ENCODE assay signal across 15 cellular contexts in genomic region chr1:233005703-233006102, GRCh38. TPM values are rescaled to one million over a fixed set of nuclear protein-coding genes. Genes with fewer than 3 reads are reported as not detected.
DNase-seq lines count a peak whose midpoint lies in the region; ATAC-seq and FAIRE-seq lines count a peak whose summit lies in the region.
"Had no signal": no experiment of that assay in that cellular context is flagged by ENCODE, and none has a peak within 500 bp of the region (broad histone marks: within the 10 kb centered on the region; RNA-seq: fewer than 3 reads in every experiment).

No MANE protein-coding gene starts in this region.

- no peak overlapping the region for H3K4me3 ChIP-seq in small intestine (ENCODE audit: low read depth in 1 of 2, low read length in 2 of 2)
- H3K4me3 ChIP-seq: mucosa of descending colon had no signal

- WGBS in small intestine, 3 donors = 87 to 95% (median 92%) methylated on average over 8 of the region's 8 CpGs

- H3K4me1 ChIP-seq in small intestine (ENCODE audit: control insufficient read depth in 2 of 2, insufficient read depth in 1 of 2, low read depth in 1 of 2, low read length in 1 of 2) = no peaks in the 10 kb centered on the region
- H3K4me1 ChIP-seq: BE2C had no signal

- H3K36me3 ChIP-seq in small intestine (ENCODE audit: control insufficient read depth in 2 of 2, insufficient read depth in 2 of 2, low read length in 2 of 2) = no peaks in the 10 kb centered on the region
- H3K36me3 ChIP-seq: BE2C had no signal

- H3K27ac ChIP-seq in small intestine (ENCODE audit: low read depth in 1 of 2, low read length in 1 of 2) = no peak overlapping the region

- no peaks in the 10 kb centered on the region for H3K27me3 ChIP-seq in small intestine (ENCODE audit: control insufficient read depth in 2 of 2, insufficient read depth in 2 of 2, low read length in 2 of 2)
- H3K27me3 ChIP-seq: BE2C had no signal

- no peak for ATAC-seq in HG02973 (IDR thresholded peaks at IDR 0.05; ENCODE audit: unreplicated experiment)
- no peak for ATAC-seq in esophagus mucosa
- ATAC-seq: mucosa of descending colon; stimulated activated naive CD8-positive, alpha-beta T cell treated with anti-CD3 and anti-CD28 coated beads, Interleukin-15, amount 100 ng/mL, for 72 hours had no signal

- no peak for FAIRE-seq in small intestine (lab: Jason Lieb, UNC)
- FAIRE-seq: GM12891 had no signal

- no peaks in the 10 kb centered on the region for H3K9me3 ChIP-seq in small intestine (ENCODE audit: control insufficient read depth, low read depth)
- H3K9me3 ChIP-seq: BE2C, mucosa of descending colon had no signal

- DNase-seq in AG20443 (ENCODE audit: low spot score) = peak; percentile 32
- DNase-seq in HT1080 (ENCODE audit: low read depth) = peak; percentile 37
- DNase-seq in amniotic epithelial cell (ENCODE audit: low read depth) = peak; percentile 10
- DNase-seq in kidney glomerular epithelial cell (lab: John Stamatoyannopoulos, UW) = peak; percentile 39
- no peak for DNase-seq in small intestine
- DNase-seq in mucosa of gallbladder (ENCODE audit: low spot score) = no peak
- DNase-seq: activated CD4-positive, CD25-positive, alpha-beta regulatory T cell; BE2C; cortex of kidney; mucosa of descending colon; NCI-H1930; stimulated activated naive CD8-positive, alpha-beta T cell treated with anti-CD3 and anti-CD28 coated beads, Interleukin-15, amount 100 ng/mL, for 72 hours had no signal

RNA-seq across cellular contexts. Expression of gene NTPCR, which starts 55.3 kb away (rescaled TPM):
- total RNA-seq in HT1080 (2014; rRNA removed; shearing (Covaris generic)) = 41.1 and 41.9 TPM in 2 replicates
- polyA plus RNA-seq in HT1080 (2015; cell fraction: cytosol; rRNA removed) = 74.8 and 88.3 TPM in 2 replicates
- polyA plus RNA-seq in HT1080 (2015; cell fraction: nucleus; rRNA removed) = 38.6 and 39.9 TPM in 2 replicates
- total RNA-seq in esophagus mucosa = 44.0 TPM
- 10 to 100 TPM; 48.5 to 61.1 (median 55.1) TPM for polyA plus RNA-seq in small intestine
- 53.5 TPM for total RNA-seq in mucosa of gallbladder

Comparison
In these comparisons a context has a peak if more than half of its experiments do, and no peak if none do; other contexts are left out.
1. DNase-seq: peak in AG20443 (single experiment), HT1080 (single experiment), amniotic epithelial cell (single experiment) and kidney glomerular epithelial cell (single experiment); none in small intestine (single experiment) and mucosa of gallbladder (single experiment).